Comparison of ENCODE assay signal across 19 cellular contexts in genomic region chr4:122536001-122536400, GRCh38.
A peak's percentile ranks its signal among the peaks of the same experiment; 100 is the strongest.
DNase-seq lines count a peak whose midpoint lies in the region; ATAC-seq and TF ChIP-seq lines count a peak whose summit lies in the region.
"Had no signal": no experiment of that assay in that cellular context is flagged by ENCODE, and none has a peak within 500 bp of the region (broad histone marks: within the 10 kb centered on the region; RNA-seq: fewer than 3 reads in every experiment).

No MANE protein-coding gene starts in this region.

- H3K9me3 ChIP-seq in tibial nerve = peaks cover 0 to 5% (median 0%) of the 10 kb centered on the region in 4 donors
- H3K9me3 ChIP-seq: BLaER1 had no signal

- ATAC-seq in activated T-cell treated with anti-CD3 and anti-CD28 coated beads, Interleukin-2, amount 50 U/mL, for 4 hours = no peak
- ATAC-seq in stimulated activated naive CD8-positive, alpha-beta T cell treated with anti-CD3 and anti-CD28 coated beads, Interleukin-15, amount 100 ng/mL, for 72 hours = no peak
- no peak for ATAC-seq in GM21825 (IDR thresholded peaks at IDR 0.05; ENCODE audit: unreplicated experiment)

- DNase-seq in activated T-cell treated with anti-CD3 and anti-CD28 coated beads, Interleukin-2, amount 50 U/mL, for 4 hours = no peak
- DNase-seq in activated T-cell treated with anti-CD3 and anti-CD28 coated beads, Interleukin-2, amount 50 U/mL, for 1 hour = no peak
- no peak for DNase-seq in stimulated activated naive CD8-positive, alpha-beta T cell treated with anti-CD3 and anti-CD28 coated beads, Interleukin-15, amount 100 ng/mL, for 72 hours
- DNase-seq in brain microvascular endothelial cell (peak; percentile 81), T-helper 9 cell (no peak), tibial nerve (ENCODE audit: low spot score in 2 of 2) (no peak)
- DNase-seq: CD4-positive, CD25-positive, alpha-beta regulatory T cell; NCI-H1048; NCI-H1417; NCI-H1694; NCI-H2029 treated with DMSO at 0.1 percent for 48 hours; NCI-H526 treated with DMSO at 0.1 percent for 48 hours; PC-9; Right ventricle myocardium superior; RPMI8226 had no signal

- H3K27ac Mint-ChIP-seq in stimulated activated naive CD8-positive, alpha-beta T cell treated with anti-CD3 and anti-CD28 coated beads, Interleukin-15, Interleukin-2, amounts not matched to agents 100 ng/mL and 50 ng/mL, for 24 hours = peak overlapping the region; percentile 18
- no peak overlapping the region for H3K27ac Mint-ChIP-seq in stimulated activated naive CD8-positive, alpha-beta T cell treated with anti-CD3 and anti-CD28 coated beads, Interleukin-15, amount 100 ng/mL, for 72 hours
- H3K27ac Mint-ChIP-seq: CD4-positive, CD25-positive, alpha-beta regulatory T cell had no signal

- H3K36me3 ChIP-seq in brain microvascular endothelial cell (replicated peaks) = no peaks in the 10 kb centered on the region
- H3K36me3 ChIP-seq in tibial nerve = no peaks in the 10 kb centered on the region
- H3K36me3 ChIP-seq: BLaER1 had no signal

- WGBS in tibial nerve, 2 donors = 75 to 85% methylated on average over 1 of the region's 1 CpG

- TF ChIP-seq POLR2A in tibial nerve (IDR thresholded peaks at IDR 0.05) = no peak

- H3K9me3 Mint-ChIP-seq in activated T-cell treated with anti-CD3 and anti-CD28 coated beads, Interleukin-2, amount 50 U/mL, for 4 hours = peaks cover 11% of the 10 kb centered on the region
- peaks cover 24% of the 10 kb centered on the region for H3K9me3 Mint-ChIP-seq in stimulated activated naive CD8-positive, alpha-beta T cell treated with anti-CD3 and anti-CD28 coated beads, Interleukin-15, Interleukin-2, amounts not matched to agents 100 ng/mL and 50 ng/mL, for 24 hours
- peaks cover 4 to 18% of the 10 kb centered on the region in 2 donors for H3K9me3 Mint-ChIP-seq in stimulated activated naive CD8-positive, alpha-beta T cell treated with anti-CD3 and anti-CD28 coated beads, Interleukin-15, amount 100 ng/mL, for 72 hours

- TF ChIP-seq CTCF in brain microvascular endothelial cell (IDR thresholded peaks at IDR 0.05; ENCODE audit: low read depth, low read length, missing control alignments) (no peak), tibial nerve (IDR thresholded peaks at IDR 0.05) (no peak)

- no peak overlapping the region for H3K4me3 ChIP-seq in brain microvascular endothelial cell (ENCODE audit: low read depth, low read length)
- H3K4me3 ChIP-seq in tibial nerve = no peak overlapping the region
- H3K4me3 ChIP-seq: BLaER1, PC-9 had no signal

- H3K4me3 Mint-ChIP-seq in activated T-cell treated with anti-CD3 and anti-CD28 coated beads, Interleukin-2, amount 50 U/mL, for 4 hours = peak overlapping the region; percentile 3
- H3K4me3 Mint-ChIP-seq in stimulated activated naive CD8-positive, alpha-beta T cell treated with anti-CD3 and anti-CD28 coated beads, Interleukin-15, Interleukin-2, amounts not matched to agents 100 ng/mL and 50 ng/mL, for 24 hours = peak overlapping the region; percentile 2
- no peak overlapping the region for H3K4me3 Mint-ChIP-seq in stimulated activated naive CD8-positive, alpha-beta T cell treated with anti-CD3 and anti-CD28 coated beads, Interleukin-15, amount 100 ng/mL, for 72 hours
- H3K4me3 Mint-ChIP-seq: CD4-positive, CD25-positive, alpha-beta regulatory T cell had no signal

- no peak for TF ChIP-seq EP300 in tibial nerve (IDR thresholded peaks at IDR 0.05)

- H3K27me3 Mint-ChIP-seq in activated T-cell treated with anti-CD3 and anti-CD28 coated beads, Interleukin-2, amount 50 U/mL, for 4 hours (ENCODE audit: low read depth) = no peaks in the 10 kb centered on the region
- no peaks in the 10 kb centered on the region for H3K27me3 Mint-ChIP-seq in stimulated activated naive CD8-positive, alpha-beta T cell treated with anti-CD3 and anti-CD28 coated beads, Interleukin-15, Interleukin-2, amounts not matched to agents 100 ng/mL and 50 ng/mL, for 24 hours
- H3K27me3 Mint-ChIP-seq in stimulated activated naive CD8-positive, alpha-beta T cell treated with anti-CD3 and anti-CD28 coated beads, Interleukin-15, amount 100 ng/mL, for 72 hours = peaks cover under 1% of the 10 kb centered on the region
- H3K27me3 Mint-ChIP-seq: CD4-positive, CD25-positive, alpha-beta regulatory T cell had no signal

- H3K36me3 Mint-ChIP-seq in activated T-cell treated with anti-CD3 and anti-CD28 coated beads, Interleukin-2, amount 50 U/mL, for 4 hours (ENCODE audit: insufficient read depth) = peaks cover 3% of the 10 kb centered on the region
- H3K36me3 Mint-ChIP-seq in stimulated activated naive CD8-positive, alpha-beta T cell treated with anti-CD3 and anti-CD28 coated beads, Interleukin-15, Interleukin-2, amounts not matched to agents 100 ng/mL and 50 ng/mL, for 24 hours (ENCODE audit: low read depth) = no peaks in the 10 kb centered on the region
- H3K36me3 Mint-ChIP-seq: CD4-positive, CD25-positive, alpha-beta regulatory T cell had no signal

- peak overlapping the region; percentile 72 for H3K27ac ChIP-seq in brain microvascular endothelial cell
- no peak overlapping the region for H3K27ac ChIP-seq in tibial nerve
- H3K27ac ChIP-seq: BLaER1, HL-60, PC-9 had no signal

- in situ Hi-C loops in brain microvascular endothelial cell (cut with HindIII; ENCODE audit: low pct_ligation_motif_present, low sequenced_read_pairs) = no loop called here

- no peaks in the 10 kb centered on the region for H3K4me1 ChIP-seq in tibial nerve

- peaks cover 70% of the 10 kb centered on the region for H3K4me1 Mint-ChIP-seq in activated T-cell treated with anti-CD3 and anti-CD28 coated beads, Interleukin-2, amount 50 U/mL, for 4 hours (ENCODE audit: low read depth)
- peaks cover 70% of the 10 kb centered on the region for H3K4me1 Mint-ChIP-seq in stimulated activated naive CD8-positive, alpha-beta T cell treated with anti-CD3 and anti-CD28 coated beads, Interleukin-15, Interleukin-2, amounts not matched to agents 100 ng/mL and 50 ng/mL, for 24 hours (ENCODE audit: low read depth)
- peaks cover 25% of the 10 kb centered on the region for H3K4me1 Mint-ChIP-seq in stimulated activated naive CD8-positive, alpha-beta T cell treated with anti-CD3 and anti-CD28 coated beads, Interleukin-15, amount 100 ng/mL, for 72 hours

- H3K27me3 ChIP-seq in brain microvascular endothelial cell (replicated peaks) (no peaks in the 10 kb centered on the region), tibial nerve (no peaks in the 10 kb centered on the region)
- H3K27me3 ChIP-seq: BLaER1 had no signal

Comparison
In these comparisons a context has a peak if more than half of its experiments do, and no peak if none do; other contexts are left out.
1. H3K4me3 Mint-ChIP-seq: peak in activated T-cell treated with anti-CD3 and anti-CD28 coated beads, Interleukin-2, amount 50 U/mL, for 4 hours (single experiment) and stimulated activated naive CD8-positive, alpha-beta T cell treated with anti-CD3 and anti-CD28 coated beads, Interleukin-15, Interleukin-2, amounts not matched to agents 100 ng/mL and 50 ng/mL, for 24 hours (single experiment); none in stimulated activated naive CD8-positive, alpha-beta T cell treated with anti-CD3 and anti-CD28 coated beads, Interleukin-15, amount 100 ng/mL, for 72 hours (0 of 2).